ENCODE assay signal across 1 cellular context in the genomic region with DNA sequence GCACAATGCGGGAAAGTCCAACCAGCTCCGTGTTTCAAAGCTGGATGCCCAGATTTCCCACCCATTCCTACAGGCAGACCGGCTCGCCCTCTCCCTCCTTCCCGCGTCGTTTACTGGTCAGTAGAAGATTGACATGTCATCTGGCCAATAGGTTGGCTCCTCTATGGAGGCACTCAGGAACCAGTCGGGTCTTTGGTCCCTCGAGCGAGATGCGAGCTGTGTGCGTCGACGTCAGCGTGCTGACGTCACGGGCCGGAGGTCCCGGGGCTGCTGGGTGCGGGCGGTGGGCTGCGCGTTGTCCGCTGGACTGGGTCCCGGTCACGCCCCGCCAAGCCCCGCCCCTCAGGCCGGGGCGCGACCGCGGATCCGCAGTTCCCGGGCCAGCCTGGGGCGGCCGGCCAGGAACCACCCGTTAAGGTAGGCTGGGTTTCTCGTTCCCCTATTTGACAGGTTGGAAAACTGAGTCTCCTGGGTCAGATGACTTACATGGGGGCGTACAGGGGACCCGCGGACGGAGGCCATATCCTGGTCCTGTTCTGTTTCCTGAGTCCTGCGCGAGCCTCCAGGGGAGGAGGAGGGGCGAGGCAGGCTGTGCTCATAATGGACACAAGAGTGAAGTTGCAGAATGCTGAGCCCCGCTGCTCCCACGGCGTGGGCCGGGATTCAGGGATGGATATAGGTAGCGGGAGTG.
TF ChIP-seq lines count a peak whose summit lies in the region.

A gene with protein sequence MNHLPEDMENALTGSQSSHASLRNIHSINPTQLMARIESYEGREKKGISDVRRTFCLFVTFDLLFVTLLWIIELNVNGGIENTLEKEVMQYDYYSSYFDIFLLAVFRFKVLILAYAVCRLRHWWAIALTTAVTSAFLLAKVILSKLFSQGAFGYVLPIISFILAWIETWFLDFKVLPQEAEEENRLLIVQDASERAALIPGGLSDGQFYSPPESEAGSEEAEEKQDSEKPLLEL (plus strand): TSS at position 242 of the 691 bp plus-strand sequence. CDS start 29,260 bp downstream, outside the sequence.

TF ChIP-seq in HEK293, 187 proteins besides CTCF, POLR2A, EP300 and RAD21 (continued from another document and continues in another):
- TF ChIP-seq, protein P1, sequence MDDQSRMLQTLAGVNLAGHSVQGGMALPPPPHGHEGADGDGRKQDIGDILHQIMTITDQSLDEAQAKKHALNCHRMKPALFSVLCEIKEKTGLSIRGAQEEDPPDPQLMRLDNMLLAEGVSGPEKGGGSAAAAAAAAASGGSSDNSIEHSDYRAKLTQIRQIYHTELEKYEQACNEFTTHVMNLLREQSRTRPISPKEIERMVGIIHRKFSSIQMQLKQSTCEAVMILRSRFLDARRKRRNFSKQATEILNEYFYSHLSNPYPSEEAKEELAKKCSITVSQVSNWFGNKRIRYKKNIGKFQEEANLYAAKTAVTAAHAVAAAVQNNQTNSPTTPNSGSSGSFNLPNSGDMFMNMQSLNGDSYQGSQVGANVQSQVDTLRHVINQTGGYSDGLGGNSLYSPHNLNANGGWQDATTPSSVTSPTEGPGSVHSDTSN (CRISPR knock-in tag; IDR thresholded peaks at IDR 0.05) = peak; percentile 89; the same call in 1 of the 2 replicates
- peak; percentile 75 for TF ChIP-seq GLIS2 (tag by site-specific recombination; IDR thresholded peaks at IDR 0.05)
- peak; percentile 92 for TF ChIP-seq SP2 (tag by site-specific recombination; IDR thresholded peaks at IDR 0.05)
- TF ChIP-seq ZNF658 (tag by site-specific recombination; IDR thresholded peaks at IDR 0.05) = no peak
- TF ChIP-seq, protein P2, sequence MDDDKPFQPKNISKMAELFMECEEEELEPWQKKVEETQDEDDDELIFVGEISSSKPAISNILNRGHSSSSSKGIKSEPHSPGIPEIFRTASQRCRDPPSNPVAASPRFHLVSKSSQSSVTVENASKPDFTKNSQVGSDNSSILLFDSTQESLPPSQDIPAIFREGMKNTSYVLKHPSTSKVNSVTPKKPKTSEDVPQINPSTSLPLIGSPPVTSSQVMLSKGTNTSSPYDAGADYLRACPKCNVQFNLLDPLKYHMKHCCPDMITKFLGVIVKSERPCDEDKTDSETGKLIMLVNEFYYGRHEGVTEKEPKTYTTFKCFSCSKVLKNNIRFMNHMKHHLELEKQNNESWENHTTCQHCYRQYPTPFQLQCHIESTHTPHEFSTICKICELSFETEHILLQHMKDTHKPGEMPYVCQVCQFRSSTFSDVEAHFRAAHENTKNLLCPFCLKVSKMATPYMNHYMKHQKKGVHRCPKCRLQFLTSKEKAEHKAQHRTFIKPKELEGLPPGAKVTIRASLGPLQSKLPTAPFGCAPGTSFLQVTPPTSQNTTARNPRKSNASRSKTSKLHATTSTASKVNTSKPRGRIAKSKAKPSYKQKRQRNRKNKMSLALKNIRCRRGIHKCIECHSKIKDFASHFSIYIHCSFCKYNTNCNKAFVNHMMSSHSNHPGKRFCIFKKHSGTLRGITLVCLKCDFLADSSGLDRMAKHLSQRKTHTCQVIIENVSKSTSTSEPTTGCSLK (tag by site-specific recombination; IDR thresholded peaks at IDR 0.05) = no peak
- TF ChIP-seq, protein P3, sequence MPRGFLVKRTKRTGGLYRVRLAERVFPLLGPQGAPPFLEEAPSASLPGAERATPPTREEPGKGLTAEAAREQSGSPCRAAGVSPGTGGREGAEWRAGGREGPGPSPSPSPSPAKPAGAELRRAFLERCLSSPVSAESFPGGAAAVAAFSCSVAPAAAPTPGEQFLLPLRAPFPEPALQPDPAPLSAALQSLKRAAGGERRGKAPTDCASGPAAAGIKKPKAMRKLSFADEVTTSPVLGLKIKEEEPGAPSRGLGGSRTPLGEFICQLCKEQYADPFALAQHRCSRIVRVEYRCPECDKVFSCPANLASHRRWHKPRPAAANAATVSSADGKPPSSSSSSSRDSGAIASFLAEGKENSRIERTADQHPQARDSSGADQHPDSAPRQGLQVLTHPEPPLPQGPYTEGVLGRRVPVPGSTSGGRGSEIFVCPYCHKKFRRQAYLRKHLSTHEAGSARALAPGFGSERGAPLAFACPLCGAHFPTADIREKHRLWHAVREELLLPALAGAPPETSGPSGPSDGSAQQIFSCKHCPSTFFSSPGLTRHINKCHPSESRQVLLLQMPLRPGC (tag by site-specific recombination; IDR thresholded peaks at IDR 0.05) = no peak
- no peak for TF ChIP-seq OVOL3 (tag by site-specific recombination; IDR thresholded peaks at IDR 0.05)
- TF ChIP-seq, protein P4, sequence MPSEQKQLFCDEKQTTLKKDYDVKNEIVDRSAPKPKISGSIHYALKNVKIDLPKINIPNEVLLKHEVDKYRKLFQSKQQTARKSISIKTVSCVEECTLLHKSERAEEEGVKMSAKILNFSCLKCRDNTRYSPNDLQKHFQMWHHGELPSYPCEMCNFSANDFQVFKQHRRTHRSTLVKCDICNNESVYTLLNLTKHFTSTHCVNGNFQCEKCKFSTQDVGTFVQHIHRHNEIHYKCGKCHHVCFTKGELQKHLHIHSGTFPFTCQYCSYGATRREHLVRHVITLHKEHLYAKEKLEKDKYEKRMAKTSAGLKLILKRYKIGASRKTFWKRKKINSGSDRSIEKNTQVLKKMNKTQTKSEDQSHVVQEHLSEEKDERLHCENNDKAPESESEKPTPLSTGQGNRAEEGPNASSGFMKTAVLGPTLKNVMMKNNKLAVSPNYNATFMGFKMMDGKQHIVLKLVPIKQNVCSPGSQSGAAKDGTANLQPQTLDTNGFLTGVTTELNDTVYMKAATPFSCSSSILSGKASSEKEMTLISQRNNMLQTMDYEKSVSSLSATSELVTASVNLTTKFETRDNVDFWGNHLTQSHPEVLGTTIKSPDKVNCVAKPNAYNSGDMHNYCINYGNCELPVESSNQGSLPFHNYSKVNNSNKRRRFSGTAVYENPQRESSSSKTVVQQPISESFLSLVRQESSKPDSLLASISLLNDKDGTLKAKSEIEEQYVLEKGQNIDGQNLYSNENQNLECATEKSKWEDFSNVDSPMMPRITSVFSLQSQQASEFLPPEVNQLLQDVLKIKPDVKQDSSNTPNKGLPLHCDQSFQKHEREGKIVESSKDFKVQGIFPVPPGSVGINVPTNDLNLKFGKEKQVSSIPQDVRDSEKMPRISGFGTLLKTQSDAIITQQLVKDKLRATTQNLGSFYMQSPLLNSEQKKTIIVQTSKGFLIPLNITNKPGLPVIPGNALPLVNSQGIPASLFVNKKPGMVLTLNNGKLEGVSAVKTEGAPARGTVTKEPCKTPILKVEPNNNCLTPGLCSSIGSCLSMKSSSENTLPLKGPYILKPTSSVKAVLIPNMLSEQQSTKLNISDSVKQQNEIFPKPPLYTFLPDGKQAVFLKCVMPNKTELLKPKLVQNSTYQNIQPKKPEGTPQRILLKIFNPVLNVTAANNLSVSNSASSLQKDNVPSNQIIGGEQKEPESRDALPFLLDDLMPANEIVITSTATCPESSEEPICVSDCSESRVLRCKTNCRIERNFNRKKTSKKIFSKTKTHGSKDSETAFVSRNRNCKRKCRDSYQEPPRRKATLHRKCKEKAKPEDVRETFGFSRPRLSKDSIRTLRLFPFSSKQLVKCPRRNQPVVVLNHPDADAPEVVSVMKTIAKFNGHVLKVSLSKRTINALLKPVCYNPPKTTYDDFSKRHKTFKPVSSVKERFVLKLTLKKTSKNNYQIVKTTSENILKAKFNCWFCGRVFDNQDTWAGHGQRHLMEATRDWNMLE (tag by site-specific recombination; conservative IDR thresholded peaks at IDR 0.05; ENCODE audit: low read depth) = no peak
- TF ChIP-seq ZNF600 (tag by site-specific recombination; IDR thresholded peaks at IDR 0.05) = peak; percentile 19; the same call in 1 of the 2 replicates
- TF ChIP-seq ZNF571 (tag by site-specific recombination; IDR thresholded peaks at IDR 0.05) = no peak
- no peak for TF ChIP-seq ZNF843 (tag by site-specific recombination; IDR thresholded peaks at IDR 0.05)
- TF ChIP-seq, protein P5, sequence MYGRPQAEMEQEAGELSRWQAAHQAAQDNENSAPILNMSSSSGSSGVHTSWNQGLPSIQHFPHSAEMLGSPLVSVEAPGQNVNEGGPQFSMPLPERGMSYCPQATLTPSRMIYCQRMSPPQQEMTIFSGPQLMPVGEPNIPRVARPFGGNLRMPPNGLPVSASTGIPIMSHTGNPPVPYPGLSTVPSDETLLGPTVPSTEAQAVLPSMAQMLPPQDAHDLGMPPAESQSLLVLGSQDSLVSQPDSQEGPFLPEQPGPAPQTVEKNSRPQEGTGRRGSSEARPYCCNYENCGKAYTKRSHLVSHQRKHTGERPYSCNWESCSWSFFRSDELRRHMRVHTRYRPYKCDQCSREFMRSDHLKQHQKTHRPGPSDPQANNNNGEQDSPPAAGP (tag by site-specific recombination; IDR thresholded peaks at IDR 0.05) = 0 out of 2 replicates have a peak, but pooled peaks have one; percentile 18
- peak; percentile 79 for TF ChIP-seq KLF9 (tag by site-specific recombination; IDR thresholded peaks at IDR 0.05; ENCODE audit: low read depth)
- no peak for TF ChIP-seq ZNF214 (tag by site-specific recombination; IDR thresholded peaks at IDR 0.05; ENCODE audit: borderline replicate concordance)
- no peak for TF ChIP-seq BCL11B (tag by site-specific recombination; IDR thresholded peaks at IDR 0.05; ENCODE audit: low read depth)
- no peak for TF ChIP-seq ZNF169 (tag by site-specific recombination; IDR thresholded peaks at IDR 0.05)
- TF ChIP-seq, protein P6, sequence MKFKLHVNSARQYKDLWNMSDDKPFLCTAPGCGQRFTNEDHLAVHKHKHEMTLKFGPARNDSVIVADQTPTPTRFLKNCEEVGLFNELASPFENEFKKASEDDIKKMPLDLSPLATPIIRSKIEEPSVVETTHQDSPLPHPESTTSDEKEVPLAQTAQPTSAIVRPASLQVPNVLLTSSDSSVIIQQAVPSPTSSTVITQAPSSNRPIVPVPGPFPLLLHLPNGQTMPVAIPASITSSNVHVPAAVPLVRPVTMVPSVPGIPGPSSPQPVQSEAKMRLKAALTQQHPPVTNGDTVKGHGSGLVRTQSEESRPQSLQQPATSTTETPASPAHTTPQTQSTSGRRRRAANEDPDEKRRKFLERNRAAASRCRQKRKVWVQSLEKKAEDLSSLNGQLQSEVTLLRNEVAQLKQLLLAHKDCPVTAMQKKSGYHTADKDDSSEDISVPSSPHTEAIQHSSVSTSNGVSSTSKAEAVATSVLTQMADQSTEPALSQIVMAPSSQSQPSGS (tag by site-specific recombination; IDR thresholded peaks at IDR 0.05; ENCODE audit: low read depth) = peak; percentile 95
- TF ChIP-seq, protein P7, sequence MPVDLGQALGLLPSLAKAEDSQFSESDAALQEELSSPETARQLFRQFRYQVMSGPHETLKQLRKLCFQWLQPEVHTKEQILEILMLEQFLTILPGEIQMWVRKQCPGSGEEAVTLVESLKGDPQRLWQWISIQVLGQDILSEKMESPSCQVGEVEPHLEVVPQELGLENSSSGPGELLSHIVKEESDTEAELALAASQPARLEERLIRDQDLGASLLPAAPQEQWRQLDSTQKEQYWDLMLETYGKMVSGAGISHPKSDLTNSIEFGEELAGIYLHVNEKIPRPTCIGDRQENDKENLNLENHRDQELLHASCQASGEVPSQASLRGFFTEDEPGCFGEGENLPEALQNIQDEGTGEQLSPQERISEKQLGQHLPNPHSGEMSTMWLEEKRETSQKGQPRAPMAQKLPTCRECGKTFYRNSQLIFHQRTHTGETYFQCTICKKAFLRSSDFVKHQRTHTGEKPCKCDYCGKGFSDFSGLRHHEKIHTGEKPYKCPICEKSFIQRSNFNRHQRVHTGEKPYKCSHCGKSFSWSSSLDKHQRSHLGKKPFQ (tag by site-specific recombination; IDR thresholded peaks at IDR 0.05) = no peak
- no peak; the same call in 1 of the 2 replicates for TF ChIP-seq ZBTB8A (tag by site-specific recombination; IDR thresholded peaks at IDR 0.05)
- TF ChIP-seq, protein P8, sequence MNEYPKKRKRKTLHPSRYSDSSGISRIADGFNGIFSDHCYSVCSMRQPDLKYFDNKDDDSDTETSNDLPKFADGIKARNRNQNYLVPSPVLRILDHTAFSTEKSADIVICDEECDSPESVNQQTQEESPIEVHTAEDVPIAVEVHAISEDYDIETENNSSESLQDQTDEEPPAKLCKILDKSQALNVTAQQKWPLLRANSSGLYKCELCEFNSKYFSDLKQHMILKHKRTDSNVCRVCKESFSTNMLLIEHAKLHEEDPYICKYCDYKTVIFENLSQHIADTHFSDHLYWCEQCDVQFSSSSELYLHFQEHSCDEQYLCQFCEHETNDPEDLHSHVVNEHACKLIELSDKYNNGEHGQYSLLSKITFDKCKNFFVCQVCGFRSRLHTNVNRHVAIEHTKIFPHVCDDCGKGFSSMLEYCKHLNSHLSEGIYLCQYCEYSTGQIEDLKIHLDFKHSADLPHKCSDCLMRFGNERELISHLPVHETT (tag by site-specific recombination; IDR thresholded peaks at IDR 0.05) = no peak
- TF ChIP-seq ZNF19 (tag by site-specific recombination; IDR thresholded peaks at IDR 0.05; ENCODE audit: low read depth) = no peak
- no peak for TF ChIP-seq ZNF776 (tag by site-specific recombination; IDR thresholded peaks at IDR 0.05; ENCODE audit: borderline replicate concordance)
- TF ChIP-seq ZNF341 (tag by site-specific recombination; IDR thresholded peaks at IDR 0.05; ENCODE audit: low read depth) = peak; percentile 50
- TF ChIP-seq IKZF3 (tag by site-specific recombination; IDR thresholded peaks at IDR 0.05) = peak; percentile 76; the same call in 1 of the 2 replicates
- no peak for TF ChIP-seq ZNF37A (tag by site-specific recombination; IDR thresholded peaks at IDR 0.05)
- TF ChIP-seq, protein P9, sequence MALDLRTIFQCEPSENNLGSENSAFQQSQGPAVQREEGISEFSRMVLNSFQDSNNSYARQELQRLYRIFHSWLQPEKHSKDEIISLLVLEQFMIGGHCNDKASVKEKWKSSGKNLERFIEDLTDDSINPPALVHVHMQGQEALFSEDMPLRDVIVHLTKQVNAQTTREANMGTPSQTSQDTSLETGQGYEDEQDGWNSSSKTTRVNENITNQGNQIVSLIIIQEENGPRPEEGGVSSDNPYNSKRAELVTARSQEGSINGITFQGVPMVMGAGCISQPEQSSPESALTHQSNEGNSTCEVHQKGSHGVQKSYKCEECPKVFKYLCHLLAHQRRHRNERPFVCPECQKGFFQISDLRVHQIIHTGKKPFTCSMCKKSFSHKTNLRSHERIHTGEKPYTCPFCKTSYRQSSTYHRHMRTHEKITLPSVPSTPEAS (tag by site-specific recombination; IDR thresholded peaks at IDR 0.05) = no peak
- TF ChIP-seq ZNF157 (tag by site-specific recombination; IDR thresholded peaks at IDR 0.05) = no peak
- TF ChIP-seq ZNF24 (tag by site-specific recombination; IDR thresholded peaks at IDR 0.05) = no peak
- TF ChIP-seq, protein P10, sequence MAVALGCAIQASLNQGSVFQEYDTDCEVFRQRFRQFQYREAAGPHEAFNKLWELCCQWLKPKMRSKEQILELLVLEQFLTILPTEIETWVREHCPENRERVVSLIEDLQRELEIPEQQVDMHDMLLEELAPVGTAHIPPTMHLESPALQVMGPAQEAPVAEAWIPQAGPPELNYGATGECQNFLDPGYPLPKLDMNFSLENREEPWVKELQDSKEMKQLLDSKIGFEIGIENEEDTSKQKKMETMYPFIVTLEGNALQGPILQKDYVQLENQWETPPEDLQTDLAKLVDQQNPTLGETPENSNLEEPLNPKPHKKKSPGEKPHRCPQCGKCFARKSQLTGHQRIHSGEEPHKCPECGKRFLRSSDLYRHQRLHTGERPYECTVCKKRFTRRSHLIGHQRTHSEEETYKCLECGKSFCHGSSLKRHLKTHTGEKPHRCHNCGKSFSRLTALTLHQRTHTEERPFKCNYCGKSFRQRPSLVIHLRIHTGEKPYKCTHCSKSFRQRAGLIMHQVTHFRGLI (tag by site-specific recombination; IDR thresholded peaks at IDR 0.05) = peak; percentile 67
- peak; percentile 51; the same call in 1 of the 2 replicates for TF ChIP-seq GFI1B (tag by site-specific recombination; IDR thresholded peaks at IDR 0.05)
- no peak for TF ChIP-seq ZBTB1 (tag by site-specific recombination; IDR thresholded peaks at IDR 0.05)
- peak; percentile 54; the same call in 1 of the 2 replicates for TF ChIP-seq KLF10 (tag by site-specific recombination; IDR thresholded peaks at IDR 0.05)
- peak; percentile 38 for TF ChIP-seq ZFHX2 (tag by site-specific recombination; conservative IDR thresholded peaks at IDR 0.05)
- TF ChIP-seq ZNF621 (tag by site-specific recombination; IDR thresholded peaks at IDR 0.05) = no peak
- TF ChIP-seq ZNF114 (tag by site-specific recombination; IDR thresholded peaks at IDR 0.05) = no peak
- TF ChIP-seq KLF8 (tag by site-specific recombination; IDR thresholded peaks at IDR 0.05) = peak; percentile 34; the same call in 1 of the 2 replicates
